In the genomic region with DNA sequence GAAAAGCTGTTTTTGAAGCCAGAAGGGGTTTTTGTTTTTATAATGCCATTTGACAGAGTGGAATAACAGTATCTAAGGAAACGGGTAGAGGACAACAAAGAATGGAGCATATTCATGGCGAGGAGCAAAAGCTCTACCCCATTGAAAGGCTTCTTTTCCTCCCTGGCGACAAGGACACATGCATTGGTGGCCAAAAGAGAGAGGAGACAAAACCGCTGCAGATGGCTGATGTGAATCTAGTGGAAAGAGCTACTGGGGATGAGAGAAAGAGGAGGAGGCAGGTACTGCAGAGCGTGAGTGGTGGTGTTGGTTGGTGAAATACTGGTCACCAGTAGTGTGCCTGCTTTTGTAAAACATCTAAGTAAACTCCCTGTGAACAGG, we compare ENCODE assay signal across 8 cellular contexts. TPM values are rescaled to one million over a fixed set of nuclear protein-coding genes. Genes with fewer than 3 reads are reported as not detected.
DNase-seq lines count a peak whose midpoint lies in the region; ATAC-seq and TF ChIP-seq lines count a peak whose summit lies in the region.

No MANE protein-coding gene starts in this region.

- ATAC-seq in HG03045 (IDR thresholded peaks at IDR 0.05; ENCODE audit: unreplicated experiment): peak; percentile 22
- ATAC-seq in SK-N-SH treated with all-trans-retinoic acid at 6 μM for 48 hours: peak; percentile 52
- ATAC-seq in naive thymus-derived CD4-positive, alpha-beta T cell: no peak

- H3K4me3 Mint-ChIP-seq in naive thymus-derived CD4-positive, alpha-beta T cell: peak overlapping the region; percentile 93 to 98 (median 95)

- intact Hi-C loops in naive thymus-derived CD4-positive, alpha-beta T cell (cut with micrococcal nuclease): loop anchor here in 1 of 2 donors (10.0 kb wide), 1 partner anchor 187 kb away; the partner anchor contains the start of gene REEP5

- H3K4me1 Mint-ChIP-seq in naive thymus-derived CD4-positive, alpha-beta T cell: peaks cover 18 to 63% (median 39%) of the 10 kb centered on the region in 7 donors

- POLR2A ChIA-PET in naive thymus-derived CD4-positive, alpha-beta T cell (lab: Charles Lee): interaction anchor here (1.1 kb wide), 1 partner anchor 15 kb away, joined by 3 read pairs; no protein-coding TSS in a partner anchor

- H3K9me3 Mint-ChIP-seq in naive thymus-derived CD4-positive, alpha-beta T cell: no peaks in the 10 kb centered on the region

- H3K36me3 ChIP-seq in naive thymus-derived CD4-positive, alpha-beta T cell (ENCODE audit: control insufficient read depth in 2 of 3, insufficient read depth in 3 of 3, low read length in 3 of 3): no peaks in the 10 kb centered on the region

- peak; percentile 16 for DNase-seq in activated CD4-positive, alpha-beta T cell treated with anti-CD3 and anti-CD28 coated beads for 48 hours
- no peak for DNase-seq in activated CD4-positive, alpha-beta T cell treated with anti-CD3 and anti-CD28 coated beads for 1 hour
- peak; percentile 56 to 59 for DNase-seq in erythroblast (lab: John Stamatoyannopoulos, UW)
- peak in 3 of 9 donors; percentile 5 to 21 (median 18) for DNase-seq in naive thymus-derived CD4-positive, alpha-beta T cell
- DNase-seq in AG08396 (ENCODE audit: low spot score): no peak
- DNase-seq in NCI-H774 (lab: John Stamatoyannopoulos, UW): no peak

- H3K27me3 Mint-ChIP-seq in naive thymus-derived CD4-positive, alpha-beta T cell: peaks cover 0 to 5% (median 0%) of the 10 kb centered on the region in 5 donors

- CTCF ChIA-PET in naive thymus-derived CD4-positive, alpha-beta T cell (lab: Charles Lee): interaction anchor here (2.1 kb wide), 1 partner anchor 20 kb away, joined by 7 read pairs; no protein-coding TSS in a partner anchor

- H3K27ac Mint-ChIP-seq in naive thymus-derived CD4-positive, alpha-beta T cell: peak overlapping the region; percentile 3 to 88 (median 51)

- peaks cover 0 to 9% of the 10 kb centered on the region in 2 donors for H3K4me1 ChIP-seq in naive thymus-derived CD4-positive, alpha-beta T cell (ENCODE audit: control insufficient read depth in 2 of 2, insufficient read depth in 2 of 2, low read length in 2 of 2)

- H3K27me3 ChIP-seq in naive thymus-derived CD4-positive, alpha-beta T cell (ENCODE audit: control insufficient read depth in 2 of 2, insufficient read depth in 2 of 2, low read length in 2 of 2): no peaks in the 10 kb centered on the region

- H3K27ac ChIP-seq in naive thymus-derived CD4-positive, alpha-beta T cell (ENCODE audit: low read depth, low read length): no peak overlapping the region

- no peak for TF ChIP-seq POLR2A in erythroblast (IDR thresholded peaks at IDR 0.05; ENCODE audit: low read length)

- H3K36me3 Mint-ChIP-seq in naive thymus-derived CD4-positive, alpha-beta T cell: peaks cover 0 to 6% (median 0%) of the 10 kb centered on the region in 5 donors

- peak overlapping the region; percentile 76 for H3K4me3 ChIP-seq in naive thymus-derived CD4-positive, alpha-beta T cell (ENCODE audit: low read length)

- no peaks in the 10 kb centered on the region for H3K9me3 ChIP-seq in naive thymus-derived CD4-positive, alpha-beta T cell (ENCODE audit: control insufficient read depth in 2 of 3, low read length in 3 of 3)

TF ChIP-seq in SK-N-SH treated with all-trans-retinoic acid at 6 μM for 48 hours, 23 proteins besides CTCF, POLR2A, EP300 and RAD21:
- TF ChIP-seq ESRRG (CRISPR knock-in tag; IDR thresholded peaks at IDR 0.05): no peak
- no peak for TF ChIP-seq ARNTL (CRISPR knock-in tag; IDR thresholded peaks at IDR 0.05; ENCODE audit: borderline replicate concordance, low read depth)
- TF ChIP-seq ZNF565 (CRISPR knock-in tag; conservative IDR thresholded peaks at IDR 0.05; ENCODE audit: low read depth): no peak

RNA-seq across cellular contexts. Expression of gene APC, which starts 0.5 kb away (rescaled TPM):
- total RNA-seq in naive thymus-derived CD4-positive, alpha-beta T cell: 10 to 100 TPM; 25.1 to 53.2 (median 37.6) TPM
- polyA plus RNA-seq in naive thymus-derived CD4-positive, alpha-beta T cell: 10 to 100 TPM; 18.8 to 34.5 TPM

Comparison
In these comparisons a context has a peak if more than half of its experiments do, and no peak if none do; other contexts are left out.
1. DNase-seq: peak in activated CD4-positive, alpha-beta T cell treated with anti-CD3 and anti-CD28 coated beads for 48 hours (single experiment) and erythroblast (2 of 2); none in activated CD4-positive, alpha-beta T cell treated with anti-CD3 and anti-CD28 coated beads for 1 hour (single experiment), AG08396 (single experiment) and NCI-H774 (single experiment).